Comparison of ENCODE assay signal across 22 cellular contexts in the genomic region with DNA sequence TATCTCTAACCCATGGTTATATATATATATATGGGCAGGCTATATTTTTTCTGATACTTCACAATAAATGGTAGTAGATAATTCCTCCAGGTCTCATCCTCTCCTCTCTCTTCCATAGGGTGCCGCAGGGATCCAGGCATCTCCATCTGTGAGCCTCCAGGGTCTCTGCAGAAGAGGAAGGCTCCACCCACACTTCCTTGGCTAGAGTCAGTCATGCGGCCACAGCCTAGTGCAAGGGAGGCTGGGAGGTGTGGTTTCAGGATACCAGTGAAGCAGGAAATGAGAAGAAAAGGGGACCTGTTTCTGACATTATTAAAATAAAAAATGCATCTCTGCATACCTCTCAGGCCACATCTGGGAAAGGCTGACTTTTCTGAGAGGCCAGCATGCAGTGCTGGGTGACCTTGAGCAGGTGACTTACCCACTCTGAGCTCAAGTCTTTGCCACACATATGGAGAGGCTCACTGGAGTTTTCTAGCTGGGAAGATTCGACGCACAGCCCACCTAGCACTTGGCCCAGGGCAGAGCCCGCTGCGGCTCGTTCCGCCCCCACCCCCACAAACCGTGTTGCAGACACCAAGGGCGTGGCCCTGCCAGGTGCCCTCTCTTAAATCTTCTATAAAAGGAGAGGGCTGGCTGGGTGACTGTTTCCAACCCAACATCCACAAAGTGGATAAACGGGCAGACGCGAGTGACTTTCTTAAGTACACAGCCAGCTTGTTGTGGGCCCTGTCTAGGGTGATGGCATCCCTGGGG. TPM values are rescaled to one million over a fixed set of nuclear protein-coding genes. Genes with fewer than 3 reads are reported as not detected.
DNase-seq lines count a peak whose midpoint lies in the region; ATAC-seq and TF ChIP-seq lines count a peak whose summit lies in the region.
"Had no signal": no experiment of that assay in that cellular context is flagged by ENCODE, and none has a peak within 500 bp of the region (broad histone marks: within the 10 kb centered on the region; RNA-seq: fewer than 3 reads in every experiment).

No MANE protein-coding gene starts in this region.

- H2BK120ac ChIP-seq in mesendoderm (ENCODE audit: low read depth, low read length): no peak overlapping the region

- no peak overlapping the region for H3K18ac ChIP-seq in mesendoderm (ENCODE audit: low read length)

- H3K27me3 Mint-ChIP-seq in type B pancreatic cell: peaks cover 26% of the 10 kb centered on the region

- ATAC-seq in DND-41 (ENCODE audit: insufficient read depth, low read depth): no peak
- no peak for ATAC-seq in GM18873 (IDR thresholded peaks at IDR 0.05; ENCODE audit: low FRiP score, unreplicated experiment)
- ATAC-seq: CD8-positive, alpha-beta T cell had no signal

- H4K8ac ChIP-seq in mesendoderm (ENCODE audit: low read depth, low read length): no peak overlapping the region

- H2AK5ac ChIP-seq in mesendoderm (ENCODE audit: low read length): no peak overlapping the region

- H3K4me1 ChIP-seq in BLaER1 (peaks cover 45% of the 10 kb centered on the region), DND-41 (ENCODE audit: insufficient read depth, low read length) (no peaks in the 10 kb centered on the region), mesendoderm (ENCODE audit: control insufficient read depth, low read depth, low read length) (peaks cover 9% of the 10 kb centered on the region)
- H3K4me1 ChIP-seq in effector memory CD4-positive, alpha-beta T cell (ENCODE audit: control insufficient read depth, insufficient read depth, low read length, poor library complexity, severe bottlenecking): no peaks in the 10 kb centered on the region

- no peaks in the 10 kb centered on the region for H4K20me1 ChIP-seq in BLaER1
- H4K20me1 ChIP-seq in DND-41 (ENCODE audit: insufficient read depth, low read length): no peaks in the 10 kb centered on the region

- no peak for TF ChIP-seq CTCF in DND-41 (IDR thresholded peaks at IDR 0.05; ENCODE audit: borderline replicate concordance, extremely low read depth, low read length, poor library complexity, severe bottlenecking)
- TF ChIP-seq CTCF in WERI-Rb-1 (IDR thresholded peaks at IDR 0.05; ENCODE audit: low read depth, low read length): no peak
- TF ChIP-seq CTCF in type B pancreatic cell (conservative IDR thresholded peaks at IDR 0.05): no peak

- no peaks in the 10 kb centered on the region for H3K36me3 Mint-ChIP-seq in type B pancreatic cell
- H3K36me3 Mint-ChIP-seq: CD8-positive, alpha-beta T cell had no signal

- no peak overlapping the region for H2BK15ac ChIP-seq in mesendoderm (replicated peaks; ENCODE audit: low read depth)

- H3K4me3 ChIP-seq in BLaER1 (no peak overlapping the region), DND-41 (ENCODE audit: low read depth in 1 of 2, low read length in 2 of 2) (no peak overlapping the region), WERI-Rb-1 (ENCODE audit: low read depth, low read length) (no peak overlapping the region), mesendoderm (ENCODE audit: low read length) (no peak overlapping the region)
- no peak overlapping the region for H3K4me3 ChIP-seq in effector memory CD4-positive, alpha-beta T cell (ENCODE audit: insufficient read depth, low read depth, low read length, poor library complexity, severe bottlenecking)
- H3K4me3 ChIP-seq: Peyer's patch had no signal

- H3K27ac ChIP-seq in BLaER1 (no peak overlapping the region), DND-41 (ENCODE audit: low read length) (no peak overlapping the region), WERI-Rb-1 (peak overlapping the region; percentile 96), mesendoderm (ENCODE audit: low read depth, low read length) (no peak overlapping the region)
- H3K27ac ChIP-seq in effector memory CD4-positive, alpha-beta T cell (ENCODE audit: insufficient read depth, low read length, poor library complexity, severe bottlenecking): no peak overlapping the region
- H3K27ac ChIP-seq: Peyer's patch had no signal

- no peaks in the 10 kb centered on the region for H3K27me3 ChIP-seq in BLaER1
- no peaks in the 10 kb centered on the region for H3K27me3 ChIP-seq in DND-41 (ENCODE audit: insufficient read depth, low read length, poor library complexity)
- H3K27me3 ChIP-seq in WERI-Rb-1 (ENCODE audit: insufficient read depth, low read depth, severe bottlenecking): no peaks in the 10 kb centered on the region
- no peaks in the 10 kb centered on the region for H3K27me3 ChIP-seq in mesendoderm (ENCODE audit: insufficient read depth, low read length, poor library complexity)
- H3K27me3 ChIP-seq in effector memory CD4-positive, alpha-beta T cell (replicated peaks; ENCODE audit: control insufficient read depth, insufficient read depth, low read length, poor library complexity, severe bottlenecking): no peaks in the 10 kb centered on the region
- H3K27me3 ChIP-seq: Peyer's patch had no signal

- H3K23ac ChIP-seq in mesendoderm (ENCODE audit: low read length): no peak overlapping the region

- H3K79me2 ChIP-seq in DND-41 (ENCODE audit: insufficient read depth, low read length): no peaks in the 10 kb centered on the region
- H3K79me2 ChIP-seq in mesendoderm (ENCODE audit: control insufficient read depth, insufficient read depth, low read length): no peaks in the 10 kb centered on the region

- H3K36me3 ChIP-seq in BLaER1: peaks cover 6% of the 10 kb centered on the region; the same call in 1 of the 2 replicates
- H3K36me3 ChIP-seq in DND-41 (ENCODE audit: insufficient read depth, low read length): no peaks in the 10 kb centered on the region
- H3K36me3 ChIP-seq in WERI-Rb-1: no peaks in the 10 kb centered on the region
- H3K36me3 ChIP-seq in mesendoderm (ENCODE audit: control insufficient read depth, insufficient read depth, low read length): no peaks in the 10 kb centered on the region
- no peaks in the 10 kb centered on the region for H3K36me3 ChIP-seq in effector memory CD4-positive, alpha-beta T cell (ENCODE audit: control insufficient read depth, insufficient read depth, low read length)
- H3K36me3 ChIP-seq: Peyer's patch had no signal

- peak; percentile 4 for DNase-seq in DND-41
- peak; percentile 57 for DNase-seq in WERI-Rb-1
- peak; percentile 13 for DNase-seq in mesendoderm
- no peak for DNase-seq in effector memory CD4-positive, alpha-beta T cell
- no peak for DNase-seq in type B pancreatic cell (ENCODE audit: extremely low spot score, unreplicated experiment)
- DNase-seq: ACHN, C1 segment of cervical spinal cord, H7, HFFc6, KBM-7, MM.1S, NCI-H1048, NCI-H1417 treated with DMSO at 0.1 percent for 48 hours, NCI-H187, NCI-H2227 treated with DMSO at 0.1 percent for 48 hours, NCI-H510A, NCI-H748 treated with DMSO at 0.1 percent for 48 hours, Peyer's patch had no signal

- H3K9me3 ChIP-seq in BLaER1 (peaks cover 33% of the 10 kb centered on the region), DND-41 (ENCODE audit: insufficient read depth, low read length, severe bottlenecking) (no peaks in the 10 kb centered on the region), WERI-Rb-1 (ENCODE audit: severe bottlenecking) (peaks cover 8% of the 10 kb centered on the region)
- H3K9me3 ChIP-seq in effector memory CD4-positive, alpha-beta T cell (ENCODE audit: control insufficient read depth, low read length): no peaks in the 10 kb centered on the region
- H3K9me3 ChIP-seq: Peyer's patch had no signal

- no peak overlapping the region for H3K9ac ChIP-seq in BLaER1
- no peak overlapping the region for H3K9ac ChIP-seq in DND-41 (ENCODE audit: low read depth, low read length)
- H3K9ac ChIP-seq in mesendoderm (ENCODE audit: low read length): no peak overlapping the region

- peaks cover 18% of the 10 kb centered on the region for H3K4me1 Mint-ChIP-seq in type B pancreatic cell (ENCODE audit: unreplicated experiment)

- no peak overlapping the region for H2AFZ ChIP-seq in DND-41 (ENCODE audit: low read depth, low read length)

- WGBS in mesendoderm (ENCODE audit: extremely low coverage, insufficient coverage, low lambda C conversion rate): no CpG with 5 or more reads among the region's 13 CpGs

- peak overlapping the region; percentile 42 for H3K4me2 ChIP-seq in BLaER1
- no peak overlapping the region for H3K4me2 ChIP-seq in DND-41 (ENCODE audit: insufficient read depth, low read length)
- no peak overlapping the region for H3K4me2 ChIP-seq in mesendoderm (ENCODE audit: low read length)

- H3K56ac ChIP-seq in mesendoderm (ENCODE audit: low read length): no peak overlapping the region

- no peak overlapping the region for H3K27ac Mint-ChIP-seq in type B pancreatic cell
- H3K27ac Mint-ChIP-seq: CD8-positive, alpha-beta T cell; HFFc6 had no signal

- no peak overlapping the region for H3K4me3 Mint-ChIP-seq in type B pancreatic cell
- H3K4me3 Mint-ChIP-seq: CD8-positive, alpha-beta T cell; HFFc6 had no signal

- H3K4ac ChIP-seq in mesendoderm (ENCODE audit: low read depth, low read length): no peak overlapping the region

- H4K5ac ChIP-seq in mesendoderm (ENCODE audit: low read length): no peak overlapping the region

- H2BK5ac ChIP-seq in mesendoderm (ENCODE audit: low read length): no peak overlapping the region

- peaks cover 5% of the 10 kb centered on the region for H3K9me3 Mint-ChIP-seq in type B pancreatic cell
- H3K9me3 Mint-ChIP-seq: CD8-positive, alpha-beta T cell had no signal

- no peaks in the 10 kb centered on the region for H3K79me1 ChIP-seq in mesendoderm (ENCODE audit: low read length)

RNA-seq across cellular contexts. Expression of a gene that starts 47.9 kb away (rescaled TPM):
- polyA plus RNA-seq in mesendoderm (2013, experiment 1 of 2): 14.7 TPM
- polyA plus RNA-seq in mesendoderm (2013, experiment 2 of 2): 15.0 TPM
- 8.0 and 9.7 TPM in 2 replicates for total RNA-seq in type B pancreatic cell (ENCODE audit: low replicate concordance)
- total RNA-seq: CD8-positive, alpha-beta T cell; OCI-LY7 had no signal

Comparison
In these comparisons a context has a peak if more than half of its experiments do, and no peak if none do; other contexts are left out.
1. DNase-seq: peak in DND-41 (single experiment), WERI-Rb-1 (single experiment) and mesendoderm (single experiment); none in effector memory CD4-positive, alpha-beta T cell (0 of 3) and type B pancreatic cell (single experiment).